Comparison of ENCODE assay signal across 10 cellular contexts in genomic region chr2:230417436-230417835, GRCh38. TPM values are rescaled to one million over a fixed set of nuclear protein-coding genes. Genes with fewer than 3 reads are reported as not detected.
A peak's percentile ranks its signal among the peaks of the same experiment; 100 is the strongest.
DNase-seq lines count a peak whose midpoint lies in the region; ATAC-seq and TF ChIP-seq lines count a peak whose summit lies in the region.
"Had no signal": no experiment of that assay in that cellular context is flagged by ENCODE, and none has a peak within 500 bp of the region (broad histone marks: within the 10 kb centered on the region; RNA-seq: fewer than 3 reads in every experiment).

No MANE protein-coding gene starts in this region.

- H3K9me2 ChIP-seq in GM23338 (ENCODE audit: insufficient read depth) = no peaks in the 10 kb centered on the region; the same call in 1 of the 2 replicates

- no peaks in the 10 kb centered on the region for H3K79me2 ChIP-seq in GM23338 (replicated peaks; ENCODE audit: insufficient read depth)

- TF ChIP-seq CTCF in right atrium auricular region (IDR thresholded peaks at IDR 0.05) = no peak
- TF ChIP-seq CTCF in astrocyte of the spinal cord (IDR thresholded peaks at IDR 0.05; ENCODE audit: low read depth, low read length) = no peak
- no peak for TF ChIP-seq CTCF in uterus (IDR thresholded peaks at IDR 0.05)
- TF ChIP-seq CTCF in GM23338 (conservative IDR thresholded peaks at IDR 0.05; ENCODE audit: low read depth in 2 of 2) = no peak

- H3K27ac Mint-ChIP-seq in GM23338 = no peak overlapping the region

- no peak overlapping the region for H3K4me2 ChIP-seq in GM23338

- intact Hi-C loops in left ventricle myocardium superior (cut with micrococcal nuclease) (no loop called here), uterus (cut with DNase I; ENCODE audit: low total_unique reads) (no loop called here)

- H3K27me3 ChIP-seq in right atrium auricular region (no peaks in the 10 kb centered on the region), mononuclear cell (ENCODE audit: insufficient read depth, low read length) (no peaks in the 10 kb centered on the region), uterus (no peaks in the 10 kb centered on the region), GM23338 (ENCODE audit: insufficient read depth) (peaks cover 4% of the 10 kb centered on the region)
- H3K27me3 ChIP-seq: body of pancreas had no signal

- no peak overlapping the region for H3K4me3 Mint-ChIP-seq in GM23338

- in situ Hi-C loops in astrocyte of the spinal cord (cut with HindIII; ENCODE audit: low sequenced_read_pairs) = no loop called here

- no peaks in the 10 kb centered on the region; the same call in 2 of the 3 replicates for H3K9me3 Mint-ChIP-seq in GM23338

- no peak for DNase-seq in right atrium auricular region (ENCODE audit: low spot score)
- DNase-seq in left ventricle myocardium superior = no peak
- DNase-seq in astrocyte of the spinal cord (ENCODE audit: low read depth, low spot score) = no peak
- no peak for DNase-seq in uterus
- DNase-seq in GM23338 (ENCODE audit: low spot score) = no peak
- DNase-seq in HPDE6-E6E7 (ENCODE audit: extremely low spot score) = no peak
- DNase-seq: body of pancreas, mesendoderm had no signal

- no peak overlapping the region for H2AFZ ChIP-seq in GM23338

- H3K9me3 ChIP-seq in right atrium auricular region = no peaks in the 10 kb centered on the region
- no peaks in the 10 kb centered on the region for H3K9me3 ChIP-seq in mononuclear cell (ENCODE audit: low read depth, low read length)
- H3K9me3 ChIP-seq in uterus = no peaks in the 10 kb centered on the region
- H3K9me3 ChIP-seq: body of pancreas had no signal

- H3F3A ChIP-seq in GM23338 (replicated peaks; ENCODE audit: low read depth) = no peaks in the 10 kb centered on the region

- no peaks in the 10 kb centered on the region for H4K20me1 ChIP-seq in GM23338 (replicated peaks; ENCODE audit: insufficient read depth)

- H3K4me3 ChIP-seq in right atrium auricular region (peak overlapping the region; percentile 50 to 58), astrocyte of the spinal cord (ENCODE audit: low read depth, low read length) (peak overlapping the region; percentile 74), mononuclear cell (ENCODE audit: low read length) (peak overlapping the region; percentile 83), uterus (peak overlapping the region; percentile 45 to 57), GM23338 (no peak overlapping the region)

- H3K36me3 ChIP-seq in right atrium auricular region (no peaks in the 10 kb centered on the region), uterus (no peaks in the 10 kb centered on the region), GM23338 (ENCODE audit: insufficient read depth) (no peaks in the 10 kb centered on the region)

- TF ChIP-seq POLR2A in uterus (IDR thresholded peaks at IDR 0.05) = no peak

- peaks cover 9% of the 10 kb centered on the region for H3K27me3 Mint-ChIP-seq in GM23338 (ENCODE audit: insufficient read depth, low read depth, poor library complexity)

- H3K4me1 ChIP-seq in right atrium auricular region (peaks cover 0 to 48% of the 10 kb centered on the region in 2 donors), mononuclear cell (ENCODE audit: insufficient read depth, low read length) (peaks cover 69% of the 10 kb centered on the region), uterus (no peaks in the 10 kb centered on the region), GM23338 (ENCODE audit: insufficient read depth) (no peaks in the 10 kb centered on the region)

- no peaks in the 10 kb centered on the region for H3K36me3 Mint-ChIP-seq in GM23338 (ENCODE audit: low read depth)

- H3K4me1 Mint-ChIP-seq in GM23338 = peaks cover 4% of the 10 kb centered on the region; the same call in 2 of the 3 replicates

- H3K27ac ChIP-seq in right atrium auricular region = peak overlapping the region; percentile 47 to 90
- H3K27ac ChIP-seq in uterus = peak overlapping the region; percentile 91 to 97
- no peak overlapping the region for H3K27ac ChIP-seq in GM23338 (ENCODE audit: low read depth)

- no peak for ATAC-seq in left ventricle myocardium superior
- no peak for ATAC-seq in GM23338
- no peak for ATAC-seq in GM19455 (IDR thresholded peaks at IDR 0.05; ENCODE audit: unreplicated experiment)
- ATAC-seq: body of pancreas had no signal

TF ChIP-seq in GM23338, 12 proteins besides CTCF, POLR2A, EP300 and RAD21 (continues in another document):
- TF ChIP-seq EZH2 (IDR thresholded peaks at IDR 0.05; ENCODE audit: low read depth, unreplicated experiment) (no peak), ETS1 (IDR thresholded peaks at IDR 0.05) (no peak)
- TF ChIP-seq, protein P1, sequence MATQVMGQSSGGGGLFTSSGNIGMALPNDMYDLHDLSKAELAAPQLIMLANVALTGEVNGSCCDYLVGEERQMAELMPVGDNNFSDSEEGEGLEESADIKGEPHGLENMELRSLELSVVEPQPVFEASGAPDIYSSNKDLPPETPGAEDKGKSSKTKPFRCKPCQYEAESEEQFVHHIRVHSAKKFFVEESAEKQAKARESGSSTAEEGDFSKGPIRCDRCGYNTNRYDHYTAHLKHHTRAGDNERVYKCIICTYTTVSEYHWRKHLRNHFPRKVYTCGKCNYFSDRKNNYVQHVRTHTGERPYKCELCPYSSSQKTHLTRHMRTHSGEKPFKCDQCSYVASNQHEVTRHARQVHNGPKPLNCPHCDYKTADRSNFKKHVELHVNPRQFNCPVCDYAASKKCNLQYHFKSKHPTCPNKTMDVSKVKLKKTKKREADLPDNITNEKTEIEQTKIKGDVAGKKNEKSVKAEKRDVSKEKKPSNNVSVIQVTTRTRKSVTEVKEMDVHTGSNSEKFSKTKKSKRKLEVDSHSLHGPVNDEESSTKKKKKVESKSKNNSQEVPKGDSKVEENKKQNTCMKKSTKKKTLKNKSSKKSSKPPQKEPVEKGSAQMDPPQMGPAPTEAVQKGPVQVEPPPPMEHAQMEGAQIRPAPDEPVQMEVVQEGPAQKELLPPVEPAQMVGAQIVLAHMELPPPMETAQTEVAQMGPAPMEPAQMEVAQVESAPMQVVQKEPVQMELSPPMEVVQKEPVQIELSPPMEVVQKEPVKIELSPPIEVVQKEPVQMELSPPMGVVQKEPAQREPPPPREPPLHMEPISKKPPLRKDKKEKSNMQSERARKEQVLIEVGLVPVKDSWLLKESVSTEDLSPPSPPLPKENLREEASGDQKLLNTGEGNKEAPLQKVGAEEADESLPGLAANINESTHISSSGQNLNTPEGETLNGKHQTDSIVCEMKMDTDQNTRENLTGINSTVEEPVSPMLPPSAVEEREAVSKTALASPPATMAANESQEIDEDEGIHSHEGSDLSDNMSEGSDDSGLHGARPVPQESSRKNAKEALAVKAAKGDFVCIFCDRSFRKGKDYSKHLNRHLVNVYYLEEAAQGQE (IDR thresholded peaks at IDR 0.05; ENCODE audit: unreplicated experiment) = no peak

RNA-seq across cellular contexts. Expression of gene SP100, which starts 1.4 kb away (rescaled TPM):
- total RNA-seq in right atrium auricular region (10 to 100 TPM; 66.5 to 80.1 TPM), left ventricle myocardium superior (69.2 TPM), mononuclear cell (252 TPM), uterus (100 to 1,000 TPM in 3 of 4 donors, 10 to 100 TPM in 1; 65.9 to 197 (median 123) TPM)
- total RNA-seq in GM23338 (2014; rRNA removed; shearing (Covaris generic)) = 0.73 TPM in 1 of 2 replicates, not detected in the other
- 0.44 and 0.47 TPM in 2 replicates for polyA plus RNA-seq in GM23338 (2016; fragmentation: Nextera tagmentation; extraction: Ambion mirVana)

Comparison
In these comparisons a context has a peak if more than half of its experiments do, and no peak if none do; other contexts are left out.
1. RNA of gene SP100, which starts 1.4 kb away (total RNA-seq): 252 TPM in mononuclear cell (single experiment), 65.9 to 197 TPM in uterus, 66.5 to 80.1 TPM in right atrium auricular region and 69.2 TPM in left ventricle myocardium superior (single experiment); 0.73 TPM in GM23338; every median in the first group is over 10 times any median in the second.